In genomic region chrX:52380993-52381392, GRCh38 we compare ENCODE assay signal across 44 cellular contexts. TPM values are rescaled to one million over a fixed set of nuclear protein-coding genes. Genes with fewer than 3 reads are reported as not detected.
"Had no signal": no experiment of that assay in that cellular context is flagged by ENCODE, and none has a peak within 500 bp of the region (broad histone marks: within the 10 kb centered on the region; RNA-seq: fewer than 3 reads in every experiment).

No MANE protein-coding gene starts in this region.

- H3K27ac Mint-ChIP-seq: activated naive CD4-positive, alpha-beta T cell treated with anti-CD3 and anti-CD28 coated beads for 36 hours; activated naive CD4-positive, alpha-beta T cell treated with anti-CD3 and anti-CD28 coated beads, Interleukin-2, amount 50 U/mL, for 24 hours; activated naive CD4-positive, alpha-beta T cell treated with anti-CD3 and anti-CD28 coated beads, Interleukin-2, amount 50 U/mL, for 72 hours; activated naive CD8-positive, alpha-beta T cell; activated naive CD8-positive, alpha-beta T cell treated with anti-CD3 and anti-CD28 coated beads for 36 hours; activated naive CD8-positive, alpha-beta T cell treated with anti-CD3 and anti-CD28 coated beads, Interleukin-2, amount 10 ng/mL, durations not matched to agents 7 days and 5 days; activated naive CD8-positive, alpha-beta T cell treated with anti-CD3 and anti-CD28 coated beads, Interleukin-2, amount 50 U/mL, for 24 hours; activated T-cell treated with anti-CD3 and anti-CD28 coated beads, Interleukin-2, amount 50 U/mL, for 24 hours; activated T-cell treated with anti-CD3 and anti-CD28 coated beads, Interleukin-2, amount 50 U/mL, for 72 hours; activated T-helper 1 cell treated with anti-CD3 and anti-CD28 coated beads, Interleukin-12 subunit alpha, Interleukin-12 subunit beta, Interleukin-2, Interleukin-4 antibody, amounts not matched to agents 30 ng/mL and 10 ng/mL and 1 ng/mL, durations not matched to agents 14 hours and 24 hours and 36 hours; activated T-helper 17 cell treated with anti-CD3 and anti-CD28 coated beads, Interleukin-2, amount 50 U/mL, for 72 hours; activated T-helper 2 cell treated with anti-CD3 and anti-CD28 coated beads, Interferon-gamma antibody, Interleukin-2, Interleukin-4, amounts not matched to agents 10 μg/mL and 5 μg/mL and 100 μg/mL, durations not matched to agents 14 hours and 24 hours and 36 hours; brain had no signal

- H3K36me3 Mint-ChIP-seq: activated naive CD4-positive, alpha-beta T cell treated with anti-CD3 and anti-CD28 coated beads, Interleukin-2, amount 50 U/mL, for 24 hours; activated naive CD4-positive, alpha-beta T cell treated with anti-CD3 and anti-CD28 coated beads, Interleukin-2, amount 50 U/mL, for 72 hours; activated naive CD8-positive, alpha-beta T cell; activated naive CD8-positive, alpha-beta T cell treated with anti-CD3 and anti-CD28 coated beads for 36 hours; activated naive CD8-positive, alpha-beta T cell treated with anti-CD3 and anti-CD28 coated beads, Interleukin-2, amount 10 ng/mL, durations not matched to agents 7 days and 5 days; brain had no signal

- DNase-seq: activated effector memory CD4-positive, alpha-beta T cell treated with anti-CD3 and anti-CD28 coated beads, Interleukin-2, amount 50 U/mL, for 16 hours; activated effector memory CD4-positive, alpha-beta T cell treated with Interleukin-2 at 50 U/mL for 16 hours; activated gamma-delta T cell; activated gamma-delta T cell treated with Interleukin-2 at 50 U/mL for 16 hours; activated naive CD4-positive, alpha-beta T cell; activated naive CD4-positive, alpha-beta T cell treated with anti-CD3 and anti-CD28 coated beads for 36 hours; activated naive CD4-positive, alpha-beta T cell treated with anti-CD3 and anti-CD28 coated beads, Interleukin-2, amount 50 U/mL, for 16 hours; activated naive CD4-positive, alpha-beta T cell treated with Interleukin-2 at 50 U/mL for 16 hours; activated naive CD8-positive, alpha-beta T cell treated with anti-CD3 and anti-CD28 coated beads for 36 hours; activated naive CD8-positive, alpha-beta T cell treated with anti-CD3 and anti-CD28 coated beads, Interleukin-2, amount 10 ng/mL, durations not matched to agents 7 days and 5 days; activated naive CD8-positive, alpha-beta T cell treated with anti-CD3 and anti-CD28 coated beads, Interleukin-2, amount 50 U/mL, for 24 hours; activated T-cell treated with anti-CD3 and anti-CD28 coated beads for 4 hours; activated T-cell treated with anti-CD3 and anti-CD28 coated beads, Interleukin-2, amount 50 U/mL, for 1 hour; activated T-cell treated with anti-CD3 and anti-CD28 coated beads, Interleukin-2, amount 50 U/mL, for 24 hours; activated T-cell treated with anti-CD3 and anti-CD28 coated beads, Interleukin-2, amount 50 U/mL, for 4 hours; activated T-cell treated with anti-CD3 and anti-CD28 coated beads, Interleukin-2, amount 50 U/mL, for 48 hours; activated T-cell treated with anti-CD3 and anti-CD28 coated beads, Interleukin-2, amount 50 U/mL, for 72 hours; adrenal gland; amniotic stem cell; amygdala; anterior cingulate cortex; aorta; body of pancreas; brain microvascular endothelial cell; caudate nucleus; central memory CD4-positive, alpha-beta T cell; cerebellar nuclear complex had no signal

- H3K36me3 ChIP-seq: adrenal gland, ascending aorta, brain microvascular endothelial cell, breast epithelium, cardiac muscle cell had no signal

- FAIRE-seq: astrocyte had no signal

- H3K9me3 Mint-ChIP-seq: activated naive CD4-positive, alpha-beta T cell treated with anti-CD3 and anti-CD28 coated beads for 36 hours; activated naive CD4-positive, alpha-beta T cell treated with anti-CD3 and anti-CD28 coated beads, Interleukin-2, amount 50 U/mL, for 24 hours; activated naive CD4-positive, alpha-beta T cell treated with anti-CD3 and anti-CD28 coated beads, Interleukin-2, amount 50 U/mL, for 72 hours; activated naive CD8-positive, alpha-beta T cell treated with anti-CD3 and anti-CD28 coated beads for 36 hours; activated naive CD8-positive, alpha-beta T cell treated with anti-CD3 and anti-CD28 coated beads, Interleukin-2, amount 10 ng/mL, durations not matched to agents 7 days and 5 days; activated naive CD8-positive, alpha-beta T cell treated with anti-CD3 and anti-CD28 coated beads, Interleukin-2, amount 50 U/mL, for 24 hours; activated T-cell treated with anti-CD3 and anti-CD28 coated beads, Interleukin-2, amount 50 U/mL, for 24 hours; activated T-cell treated with anti-CD3 and anti-CD28 coated beads, Interleukin-2, amount 50 U/mL, for 4 hours; activated T-cell treated with anti-CD3 and anti-CD28 coated beads, Interleukin-2, amount 50 U/mL, for 72 hours; activated T-helper 1 cell treated with anti-CD3 and anti-CD28 coated beads, Interleukin-12 subunit alpha, Interleukin-12 subunit beta, Interleukin-2, Interleukin-4 antibody, amounts not matched to agents 30 ng/mL and 10 ng/mL and 1 ng/mL, durations not matched to agents 14 hours and 24 hours and 36 hours; activated T-helper 17 cell treated with anti-CD3 and anti-CD28 coated beads, Interleukin-2, amount 50 U/mL, for 72 hours; activated T-helper 2 cell treated with anti-CD3 and anti-CD28 coated beads, Interferon-gamma antibody, Interleukin-2, Interleukin-4, amounts not matched to agents 10 μg/mL and 5 μg/mL and 100 μg/mL, durations not matched to agents 14 hours and 24 hours and 36 hours; central memory CD8-positive, alpha-beta T cell had no signal

- H3K9me3 ChIP-seq: adrenal gland, ascending aorta, body of pancreas, breast epithelium had no signal

- H3K4me3 Mint-ChIP-seq: activated naive CD4-positive, alpha-beta T cell treated with anti-CD3 and anti-CD28 coated beads for 36 hours; activated naive CD4-positive, alpha-beta T cell treated with anti-CD3 and anti-CD28 coated beads, Interleukin-2, amount 50 U/mL, for 24 hours; activated naive CD8-positive, alpha-beta T cell; activated naive CD8-positive, alpha-beta T cell treated with anti-CD3 and anti-CD28 coated beads for 36 hours; activated naive CD8-positive, alpha-beta T cell treated with anti-CD3 and anti-CD28 coated beads, Interleukin-2, amount 10 ng/mL, durations not matched to agents 7 days and 5 days; activated naive CD8-positive, alpha-beta T cell treated with anti-CD3 and anti-CD28 coated beads, Interleukin-2, amount 50 U/mL, for 24 hours; activated T-cell treated with anti-CD3 and anti-CD28 coated beads, Interleukin-2, amount 50 U/mL, for 24 hours; activated T-cell treated with anti-CD3 and anti-CD28 coated beads, Interleukin-2, amount 50 U/mL, for 4 hours; activated T-cell treated with anti-CD3 and anti-CD28 coated beads, Interleukin-2, amount 50 U/mL, for 72 hours; activated T-helper 1 cell treated with anti-CD3 and anti-CD28 coated beads, Interleukin-12 subunit alpha, Interleukin-12 subunit beta, Interleukin-2, Interleukin-4 antibody, amounts not matched to agents 30 ng/mL and 10 ng/mL and 1 ng/mL, durations not matched to agents 14 hours and 24 hours and 36 hours; activated T-helper 17 cell treated with anti-CD3 and anti-CD28 coated beads, Interleukin-2, amount 50 U/mL, for 72 hours; brain; central memory CD8-positive, alpha-beta T cell had no signal

- H3K27me3 Mint-ChIP-seq: activated naive CD8-positive, alpha-beta T cell; activated naive CD8-positive, alpha-beta T cell treated with anti-CD3 and anti-CD28 coated beads for 36 hours had no signal

- H3K27ac ChIP-seq: adrenal gland, ascending aorta, body of pancreas, brain microvascular endothelial cell, breast epithelium, cardiac muscle cell had no signal

- H3K27me3 ChIP-seq: ascending aorta, body of pancreas, brain microvascular endothelial cell, cardiac muscle cell had no signal

- H3K4me1 ChIP-seq: adrenal gland, ascending aorta, body of pancreas, breast epithelium had no signal

- H3K4me1 Mint-ChIP-seq: activated naive CD4-positive, alpha-beta T cell treated with anti-CD3 and anti-CD28 coated beads, Interleukin-2, amount 50 U/mL, for 24 hours; activated naive CD8-positive, alpha-beta T cell treated with anti-CD3 and anti-CD28 coated beads for 36 hours; activated naive CD8-positive, alpha-beta T cell treated with anti-CD3 and anti-CD28 coated beads, Interleukin-2, amount 10 ng/mL, durations not matched to agents 7 days and 5 days; activated naive CD8-positive, alpha-beta T cell treated with anti-CD3 and anti-CD28 coated beads, Interleukin-2, amount 50 U/mL, for 24 hours; activated T-helper 17 cell treated with anti-CD3 and anti-CD28 coated beads, Interleukin-2, amount 50 U/mL, for 72 hours; brain; central memory CD8-positive, alpha-beta T cell had no signal

- H3K4me3 ChIP-seq: adrenal gland, ascending aorta, body of pancreas, breast epithelium, cardiac muscle cell had no signal

RNA-seq across cellular contexts. Expression of gene XAGE2, which starts 12.2 kb away (rescaled TPM):
- total RNA-seq: activated naive CD4-positive, alpha-beta T cell treated with anti-CD3 and anti-CD28 coated beads for 36 hours; activated naive CD4-positive, alpha-beta T cell treated with anti-CD3 and anti-CD28 coated beads, Interleukin-2, amount 50 U/mL, for 72 hours; activated naive CD8-positive, alpha-beta T cell treated with anti-CD3 and anti-CD28 coated beads for 36 hours; activated naive CD8-positive, alpha-beta T cell treated with anti-CD3 and anti-CD28 coated beads, Interleukin-2, amount 10 ng/mL, durations not matched to agents 7 days and 5 days; activated T-cell treated with anti-CD3 and anti-CD28 coated beads, Interleukin-2, amount 50 U/mL, for 4 hours; activated T-cell treated with anti-CD3 and anti-CD28 coated beads, Interleukin-2, amount 50 U/mL, for 72 hours; activated T-helper 1 cell treated with anti-CD3 and anti-CD28 coated beads, Interleukin-12 subunit alpha, Interleukin-12 subunit beta, Interleukin-2, Interleukin-4 antibody, amounts not matched to agents 30 ng/mL and 10 ng/mL and 1 ng/mL, durations not matched to agents 14 hours and 24 hours and 36 hours; activated T-helper 17 cell treated with anti-CD3 and anti-CD28 coated beads, Interleukin-2, amount 50 U/mL, for 72 hours; activated T-helper 2 cell treated with anti-CD3 and anti-CD28 coated beads, Interferon-gamma antibody, Interleukin-2, Interleukin-4, amounts not matched to agents 10 μg/mL and 5 μg/mL and 100 μg/mL, durations not matched to agents 14 hours and 24 hours and 36 hours; adrenal gland; aorta; ascending aorta; astrocyte; body of pancreas; breast epithelium; bronchial epithelial cell; cardiac muscle cell; cardiac septum; cerebellum; chondrocyte had no signal
- polyA plus RNA-seq: adipose tissue, adrenal gland, cardiac muscle cell had no signal
